ENCODE assay signal across 8 cellular contexts in genomic region chr22:49958961-49959781, GRCh38. TPM values are rescaled to one million over a fixed set of nuclear protein-coding genes. Genes with fewer than 3 reads are reported as not detected.
DNase-seq lines count a peak whose midpoint lies in the region; TF ChIP-seq lines count a peak whose summit lies in the region.

No MANE protein-coding gene starts in this region.

- H3K4me1 Mint-ChIP-seq in activated CD4-positive, alpha-beta T cell treated with anti-CD3 and anti-CD28 coated beads, Interleukin-2, amount 10 ng/mL, durations not matched to agents 7 days and 5 days = peaks cover 20% of the 10 kb centered on the region

- TF ChIP-seq POLR2A in lower leg skin (IDR thresholded peaks at IDR 0.05) = no peak

- H3K36me3 ChIP-seq in tibial artery = peaks cover 16 to 27% (median 25%) of the 10 kb centered on the region in 3 donors

- 71 to 74% methylated on average over 25 to 28 of the region's 28 CpGs for WGBS in lower leg skin, 2 donors

- CTCF ChIA-PET in activated CD4-positive, alpha-beta T cell treated with anti-CD3 and anti-CD28 coated beads, Interleukin-2, amount 10 ng/mL, durations not matched to agents 7 days and 5 days (lab: Charles Lee) = no interaction called here

- in situ Hi-C loops in astrocyte of the spinal cord (cut with HindIII; ENCODE audit: low sequenced_read_pairs) = no loop called here

- H3K9me3 ChIP-seq in tibial artery = no peaks in the 10 kb centered on the region

- H3K9me3 Mint-ChIP-seq in activated CD4-positive, alpha-beta T cell treated with anti-CD3 and anti-CD28 coated beads, Interleukin-2, amount 10 ng/mL, durations not matched to agents 7 days and 5 days = no peaks in the 10 kb centered on the region

- TF ChIP-seq CTCF in astrocyte of the spinal cord (IDR thresholded peaks at IDR 0.05; ENCODE audit: low read depth, low read length) = no peak
- TF ChIP-seq CTCF in lower leg skin (IDR thresholded peaks at IDR 0.05) = no peak
- no peak for TF ChIP-seq CTCF in tibial artery (IDR thresholded peaks at IDR 0.05)

- H3K27me3 ChIP-seq in tibial artery = no peaks in the 10 kb centered on the region

- no peak for DNase-seq in activated CD4-positive, alpha-beta T cell treated with anti-CD3 and anti-CD28 coated beads, Interleukin-2, amount 10 ng/mL, durations not matched to agents 7 days and 5 days
- DNase-seq in activated CD4-positive, alpha-beta T cell treated with anti-CD3 and anti-CD28 coated beads for 4 hours = no peak
- no peak for DNase-seq in astrocyte of the spinal cord (ENCODE audit: low read depth, low spot score)
- peak in 1 of 2 donors; percentile 87 for DNase-seq in lower leg skin (ENCODE audit: low spot score in 2 of 2)
- DNase-seq in tibial artery = peak in 1 of 2 donors; percentile 74
- DNase-seq in NCI-H2029 (lab: John Stamatoyannopoulos, UW) = no peak
- DNase-seq in NCI-H774 (lab: John Stamatoyannopoulos, UW) = no peak
- DNase-seq in activated CD4-positive, CD25-positive, alpha-beta regulatory T cell treated with anti-CD3 and anti-CD28 coated beads, Interleukin-2, amount 50 U/mL, for 72 hours = no peak

- H3K36me3 Mint-ChIP-seq in activated CD4-positive, alpha-beta T cell treated with anti-CD3 and anti-CD28 coated beads, Interleukin-2, amount 10 ng/mL, durations not matched to agents 7 days and 5 days (ENCODE audit: low read depth) = peaks cover 17% of the 10 kb centered on the region

- no peaks in the 10 kb centered on the region for H3K27me3 Mint-ChIP-seq in activated CD4-positive, alpha-beta T cell treated with anti-CD3 and anti-CD28 coated beads, Interleukin-2, amount 10 ng/mL, durations not matched to agents 7 days and 5 days

- peak overlapping the region; percentile 79 for H3K4me3 Mint-ChIP-seq in activated CD4-positive, alpha-beta T cell treated with anti-CD3 and anti-CD28 coated beads, Interleukin-2, amount 10 ng/mL, durations not matched to agents 7 days and 5 days

- H3K27ac ChIP-seq in tibial artery = peak overlapping the region; percentile 88 to 89

- POLR2A ChIA-PET in activated CD4-positive, alpha-beta T cell treated with anti-CD3 and anti-CD28 coated beads, Interleukin-2, amount 10 ng/mL, durations not matched to agents 7 days and 5 days (lab: Charles Lee) = no interaction called here

- H3K27ac Mint-ChIP-seq in activated CD4-positive, alpha-beta T cell treated with anti-CD3 and anti-CD28 coated beads, Interleukin-2, amount 10 ng/mL, durations not matched to agents 7 days and 5 days = peak overlapping the region; percentile 91

- H3K4me3 ChIP-seq in astrocyte of the spinal cord (ENCODE audit: low read depth, low read length) = peak overlapping the region; percentile 63
- peak overlapping the region; percentile 30 for H3K4me3 ChIP-seq in lower leg skin (ENCODE audit: low read depth, poor library complexity, severe bottlenecking)
- peak overlapping the region; percentile 81 to 85 for H3K4me3 ChIP-seq in tibial artery

- intact Hi-C loops in lower leg skin (cut with DNase I; ENCODE audit: low total_unique reads) (no loop called here), tibial artery (cut with DNase I; ENCODE audit: low total_unique reads) (no loop called here)

- peaks cover 0 to 62% (median 27%) of the 10 kb centered on the region in 4 donors for H3K4me1 ChIP-seq in tibial artery

RNA-seq across cellular contexts. Expression of gene PIM3, which starts 1.4 kb away (rescaled TPM):
- total RNA-seq in activated CD4-positive, alpha-beta T cell treated with anti-CD3 and anti-CD28 coated beads, Interleukin-2, amount 10 ng/mL, durations not matched to agents 7 days and 5 days = 10 to 100 TPM; 39.7 to 44.7 TPM
- 100 to 1,000 TPM; 149 to 181 (median 163) TPM for total RNA-seq in lower leg skin

RNA-seq across cellular contexts. Expression of gene CRELD2, which starts 40.7 kb away (rescaled TPM):
- 10 to 100 TPM; 42.4 to 47.9 TPM for total RNA-seq in activated CD4-positive, alpha-beta T cell treated with anti-CD3 and anti-CD28 coated beads, Interleukin-2, amount 10 ng/mL, durations not matched to agents 7 days and 5 days
- 10 to 100 TPM in 3 of 4 donors, 1 to 10 TPM in 1; 9.1 to 28.0 (median 18.0) TPM for total RNA-seq in lower leg skin

RNA-seq across cellular contexts. Expression of gene ALG12, which starts 40.9 kb away (rescaled TPM):
- total RNA-seq in activated CD4-positive, alpha-beta T cell treated with anti-CD3 and anti-CD28 coated beads, Interleukin-2, amount 10 ng/mL, durations not matched to agents 7 days and 5 days = 10 to 100 TPM; 21.4 to 28.5 TPM
- 10 to 100 TPM in 3 of 4 donors, 1 to 10 TPM in 1; 7.5 to 25.6 (median 16.1) TPM for total RNA-seq in lower leg skin

RNA-seq across cellular contexts. Expression of gene IL17REL, which starts 53.4 kb away (rescaled TPM):
- not detected for total RNA-seq in activated CD4-positive, alpha-beta T cell treated with anti-CD3 and anti-CD28 coated beads, Interleukin-2, amount 10 ng/mL, durations not matched to agents 7 days and 5 days
- total RNA-seq in lower leg skin = not detected

Comparison
In these comparisons a context has a peak if more than half of its experiments do, and no peak if none do; other contexts are left out.
1. H3K4me3 ChIP-seq: peak in every context shown above with its lines; median percentile 83 in tibial artery; 63 in astrocyte of the spinal cord; 30 in lower leg skin.